In genomic region chr7:101085000-101085948, GRCh38 we compare ENCODE assay signal across 1 cellular context.
TF ChIP-seq lines count a peak whose summit lies in the region.

TSS of gene TRIM56 (plus strand) at chr7:101085481. CDS start at chr7:101087313, 1,832 bp downstream.

TF ChIP-seq in HepG2, 621 proteins besides CTCF, POLR2A, EP300 and RAD21 (continued from another document and continues in another):
- TF ChIP-seq ZNF281 (CRISPR knock-in tag; IDR thresholded peaks at IDR 0.05; ENCODE audit: borderline replicate concordance) (peak; percentile 60; the same call in 1 of the 2 replicates), ADNP (CRISPR knock-in tag; IDR thresholded peaks at IDR 0.05) (no peak), TP53 (CRISPR knock-in tag; conservative IDR thresholded peaks at IDR 0.05) (no peak), CCDC6 (CRISPR knock-in tag; IDR thresholded peaks at IDR 0.05) (no peak), GABPB1 (CRISPR knock-in tag; IDR thresholded peaks at IDR 0.05) (peak; percentile 89), CC2D1A (CRISPR knock-in tag; IDR thresholded peaks at IDR 0.05) (no peak), ZBTB25 (CRISPR knock-in tag; IDR thresholded peaks at IDR 0.05) (no peak), ZNF678 (CRISPR knock-in tag; IDR thresholded peaks at IDR 0.05) (no peak), HHEX (CRISPR knock-in tag; IDR thresholded peaks at IDR 0.05) (no peak), USF2 (IDR thresholded peaks at IDR 0.05; ENCODE audit: low read depth, low read length) (no peak), USF2 (CRISPR knock-in tag; IDR thresholded peaks at IDR 0.05; ENCODE audit: borderline replicate concordance) (no peak), FOXA3 (CRISPR knock-in tag; IDR thresholded peaks at IDR 0.05) (peak; percentile 9; the same call in 1 of the 2 replicates), ZNF33B (CRISPR knock-in tag; IDR thresholded peaks at IDR 0.05) (no peak), RXRB (CRISPR knock-in tag; IDR thresholded peaks at IDR 0.05; ENCODE audit: borderline replicate concordance) (no peak), TCF7L2 (IDR thresholded peaks at IDR 0.05; ENCODE audit: low read depth, low read length) (no peak), MYC (CRISPR knock-in tag; IDR thresholded peaks at IDR 0.05; ENCODE audit: borderline replicate concordance) (0 out of 2 replicates have a peak, but pooled peaks have one; percentile 11), ZNF75D (CRISPR knock-in tag; IDR thresholded peaks at IDR 0.05; ENCODE audit: borderline replicate concordance) (no peak), POLR2AphosphoS5 (IDR thresholded peaks at IDR 0.05; ENCODE audit: low read depth, low read length) (peak; percentile 74), FOXJ3 (CRISPR knock-in tag; IDR thresholded peaks at IDR 0.05; ENCODE audit: borderline replicate concordance) (no peak), HDAC6 (IDR thresholded peaks at IDR 0.05; ENCODE audit: low read depth, low read length) (no peak), KAT2B (IDR thresholded peaks at IDR 0.05; ENCODE audit: borderline replicate concordance, low read depth, low read length) (no peak), ZNF772 (CRISPR knock-in tag; IDR thresholded peaks at IDR 0.05) (no peak), ELF3 (CRISPR knock-in tag; IDR thresholded peaks at IDR 0.05) (peak; percentile 58; the same call in 1 of the 2 replicates), GTF3A (CRISPR knock-in tag; conservative IDR thresholded peaks at IDR 0.05) (no peak), HNF1B (CRISPR knock-in tag; IDR thresholded peaks at IDR 0.05) (no peak; the same call in 1 of the 2 replicates), NFE2 (CRISPR knock-in tag; IDR thresholded peaks at IDR 0.05) (no peak), NFYB (CRISPR knock-in tag; IDR thresholded peaks at IDR 0.05) (no peak), ZNF580 (CRISPR knock-in tag; IDR thresholded peaks at IDR 0.05; ENCODE audit: borderline replicate concordance, low read depth) (no peak), ATF7 (IDR thresholded peaks at IDR 0.05) (no peak), ATF7 (CRISPR knock-in tag; IDR thresholded peaks at IDR 0.05) (no peak), TBX3 (IDR thresholded peaks at IDR 0.05; ENCODE audit: borderline replicate concordance) (no peak), ETV5 (CRISPR knock-in tag; IDR thresholded peaks at IDR 0.05; ENCODE audit: borderline replicate concordance) (peak; percentile 69; the same call in 1 of the 2 replicates), STAT5B (CRISPR knock-in tag; IDR thresholded peaks at IDR 0.05) (no peak), ZNF883 (CRISPR knock-in tag; IDR thresholded peaks at IDR 0.05; ENCODE audit: not compliant biosample characterization) (no peak), TFDP2 (CRISPR knock-in tag; IDR thresholded peaks at IDR 0.05) (peak; percentile 74), ZNF562 (CRISPR knock-in tag; IDR thresholded peaks at IDR 0.05; ENCODE audit: borderline replicate concordance) (no peak), KMT2B (CRISPR knock-in tag; IDR thresholded peaks at IDR 0.05) (0 out of 2 replicates have a peak, but pooled peaks have one; percentile 58), ZNF256 (CRISPR knock-in tag; conservative IDR thresholded peaks at IDR 0.05) (no peak), REPIN1 (CRISPR knock-in tag; IDR thresholded peaks at IDR 0.05; ENCODE audit: borderline replicate concordance, low read depth) (no peak), KLF16 (CRISPR knock-in tag; IDR thresholded peaks at IDR 0.05) (peak in 1 of 2 experiments; percentile 52; a peak in 1 of 4 replicates), IRF1 (CRISPR knock-in tag; IDR thresholded peaks at IDR 0.05; ENCODE audit: low read depth) (peak; percentile 90; the same call in 1 of the 2 replicates), NR2F6 (IDR thresholded peaks at IDR 0.05) (peak; percentile 26; the same call in 1 of the 2 replicates), NR2F6 (CRISPR knock-in tag; IDR thresholded peaks at IDR 0.05) (peak; percentile 14; the same call in 1 of the 2 replicates), RBM39 (IDR thresholded peaks at IDR 0.05; ENCODE audit: low read depth, low read length, poor library complexity, severe bottlenecking) (no peak), ZNF274 (CRISPR knock-in tag; IDR thresholded peaks at IDR 0.05) (peak; percentile 22; the same call in 1 of the 2 replicates), GABPA (IDR thresholded peaks at IDR 0.05; ENCODE audit: low read depth, low read length) (peak; percentile 48), GABPA (CRISPR knock-in tag; IDR thresholded peaks at IDR 0.05; ENCODE audit: low read depth) (peak; percentile 86), HOXA7 (CRISPR knock-in tag; IDR thresholded peaks at IDR 0.05) (no peak), ZNF414 (CRISPR knock-in tag; IDR thresholded peaks at IDR 0.05) (no peak), TBL1XR1 (IDR thresholded peaks at IDR 0.05; ENCODE audit: borderline replicate concordance, low read length, partially characterized antibody) (no peak), MIER3 (CRISPR knock-in tag; IDR thresholded peaks at IDR 0.05; ENCODE audit: borderline replicate concordance) (no peak), ISX (CRISPR knock-in tag; conservative IDR thresholded peaks at IDR 0.05) (no peak), ZSCAN5A (CRISPR knock-in tag; IDR thresholded peaks at IDR 0.05; ENCODE audit: borderline replicate concordance) (no peak)
- TF ChIP-seq, protein P1, sequence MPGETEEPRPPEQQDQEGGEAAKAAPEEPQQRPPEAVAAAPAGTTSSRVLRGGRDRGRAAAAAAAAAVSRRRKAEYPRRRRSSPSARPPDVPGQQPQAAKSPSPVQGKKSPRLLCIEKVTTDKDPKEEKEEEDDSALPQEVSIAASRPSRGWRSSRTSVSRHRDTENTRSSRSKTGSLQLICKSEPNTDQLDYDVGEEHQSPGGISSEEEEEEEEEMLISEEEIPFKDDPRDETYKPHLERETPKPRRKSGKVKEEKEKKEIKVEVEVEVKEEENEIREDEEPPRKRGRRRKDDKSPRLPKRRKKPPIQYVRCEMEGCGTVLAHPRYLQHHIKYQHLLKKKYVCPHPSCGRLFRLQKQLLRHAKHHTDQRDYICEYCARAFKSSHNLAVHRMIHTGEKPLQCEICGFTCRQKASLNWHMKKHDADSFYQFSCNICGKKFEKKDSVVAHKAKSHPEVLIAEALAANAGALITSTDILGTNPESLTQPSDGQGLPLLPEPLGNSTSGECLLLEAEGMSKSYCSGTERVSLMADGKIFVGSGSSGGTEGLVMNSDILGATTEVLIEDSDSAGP (CRISPR knock-in tag; IDR thresholded peaks at IDR 0.05; ENCODE audit: borderline replicate concordance) = 0 out of 2 replicates have a peak, but pooled peaks have one; percentile 40
- TF ChIP-seq, protein P2, sequence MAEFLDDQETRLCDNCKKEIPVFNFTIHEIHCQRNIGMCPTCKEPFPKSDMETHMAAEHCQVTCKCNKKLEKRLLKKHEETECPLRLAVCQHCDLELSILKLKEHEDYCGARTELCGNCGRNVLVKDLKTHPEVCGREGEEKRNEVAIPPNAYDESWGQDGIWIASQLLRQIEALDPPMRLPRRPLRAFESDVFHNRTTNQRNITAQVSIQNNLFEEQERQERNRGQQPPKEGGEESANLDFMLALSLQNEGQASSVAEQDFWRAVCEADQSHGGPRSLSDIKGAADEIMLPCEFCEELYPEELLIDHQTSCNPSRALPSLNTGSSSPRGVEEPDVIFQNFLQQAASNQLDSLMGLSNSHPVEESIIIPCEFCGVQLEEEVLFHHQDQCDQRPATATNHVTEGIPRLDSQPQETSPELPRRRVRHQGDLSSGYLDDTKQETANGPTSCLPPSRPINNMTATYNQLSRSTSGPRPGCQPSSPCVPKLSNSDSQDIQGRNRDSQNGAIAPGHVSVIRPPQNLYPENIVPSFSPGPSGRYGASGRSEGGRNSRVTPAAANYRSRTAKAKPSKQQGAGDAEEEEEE (CRISPR knock-in tag; IDR thresholded peaks at IDR 0.05; ENCODE audit: borderline replicate concordance) = no peak
